20 cellular contexts compared by ENCODE assay signal in genomic region chr19:47221080-47221841, GRCh38. TPM values are rescaled to one million over a fixed set of nuclear protein-coding genes. Genes with fewer than 3 reads are reported as not detected.
DNase-seq lines count a peak whose midpoint lies in the region; ATAC-seq, FAIRE-seq and TF ChIP-seq lines count a peak whose summit lies in the region.
"Had no signal": no experiment of that assay in that cellular context is flagged by ENCODE, and none has a peak within 500 bp of the region (broad histone marks: within the 10 kb centered on the region; RNA-seq: fewer than 3 reads in every experiment).

No MANE protein-coding gene starts in this region.

- intact Hi-C loops in HepG2 (cut with micrococcal nuclease; ENCODE audit: unreplicated experiment): no loop called here
- intact Hi-C loops in right lobe of liver (cut with DNase I): no loop called here
- intact Hi-C loops in dendritic cell treated with granulocyte-macrophage colony-stimulating factor and Interleukin-4, amounts not matched to agents 40 ng/mL and 50 ng/mL, for 4 days (cut with micrococcal nuclease): no loop called here
- intact Hi-C loops in activated T-helper 1 cell treated with anti-CD3 and anti-CD28 coated beads, Interleukin-12 subunit alpha, Interleukin-12 subunit beta, Interleukin-2, Interleukin-4 antibody, amounts not matched to agents 30 ng/mL and 10 ng/mL and 1 ng/mL, durations not matched to agents 14 hours and 24 hours and 36 hours (cut with micrococcal nuclease): no loop called here

- TF ChIP-seq EP300 in HepG2 (IDR thresholded peaks at IDR 0.05; ENCODE audit: low read depth in 2 of 2, low read length in 2 of 2) (no peak), HepG2 (CRISPR knock-in tag; IDR thresholded peaks at IDR 0.05; ENCODE audit: borderline replicate concordance) (no peak)

- H3K27me3 ChIP-seq in HepG2 (ENCODE audit: control insufficient read depth in 1 of 2, insufficient read depth in 2 of 2, low read length in 2 of 2) (no peaks in the 10 kb centered on the region), right lobe of liver (no peaks in the 10 kb centered on the region), H9 (ENCODE audit: insufficient read depth, low read length) (no peaks in the 10 kb centered on the region), osteoblast (ENCODE audit: insufficient read depth, low read length) (no peaks in the 10 kb centered on the region)

- H3K9me3 ChIP-seq in HepG2 (ENCODE audit: low read length): no peaks in the 10 kb centered on the region
- H3K9me3 ChIP-seq in right lobe of liver: no peaks in the 10 kb centered on the region
- no peaks in the 10 kb centered on the region for H3K9me3 ChIP-seq in H9 (ENCODE audit: control insufficient read depth, low read depth, low read length)
- H3K9me3 ChIP-seq in osteoblast (ENCODE audit: low read depth, low read length): no peaks in the 10 kb centered on the region

- ATAC-seq in HepG2 (no peak), right lobe of liver (no peak), HG03521 (IDR thresholded peaks at IDR 0.05; ENCODE audit: unreplicated experiment) (no peak)
- ATAC-seq: HCT116 had no signal

- no peak for TF ChIP-seq RAD21 in HepG2 (CRISPR knock-in tag; IDR thresholded peaks at IDR 0.05)

- H3K4me3 ChIP-seq in HepG2 (replicated peaks in 1 of 3; ENCODE audit: insufficient read depth in 1 of 3, low read depth in 2 of 3, low read length in 3 of 3) (no peak overlapping the region), right lobe of liver (no peak overlapping the region), osteoblast (ENCODE audit: insufficient read depth, low read length) (no peak overlapping the region)

- peaks cover 6 to 15% of the 10 kb centered on the region in 2 experiments for H3K4me1 Mint-ChIP-seq in H9
- H3K4me1 Mint-ChIP-seq in dendritic cell treated with granulocyte-macrophage colony-stimulating factor and Interleukin-4, amounts not matched to agents 40 ng/mL and 50 ng/mL, for 4 days (ENCODE audit: low read depth): peaks cover 10% of the 10 kb centered on the region
- peaks cover 6% of the 10 kb centered on the region for H3K4me1 Mint-ChIP-seq in activated T-helper 1 cell treated with anti-CD3 and anti-CD28 coated beads, Interleukin-12 subunit alpha, Interleukin-12 subunit beta, Interleukin-2, Interleukin-4 antibody, amounts not matched to agents 30 ng/mL and 10 ng/mL and 1 ng/mL, durations not matched to agents 14 hours and 24 hours and 36 hours (ENCODE audit: low read depth)

- TF ChIP-seq CTCF in HepG2 (CRISPR knock-in tag; IDR thresholded peaks at IDR 0.05) (no peak), right lobe of liver (IDR thresholded peaks at IDR 0.05) (no peak), H9 (conservative IDR thresholded peaks at IDR 0.05) (no peak), osteoblast (IDR thresholded peaks at IDR 0.05; ENCODE audit: extremely low read depth, low read depth, low read length) (no peak)

- TF ChIP-seq POLR2A in HepG2 (IDR thresholded peaks at IDR 0.05; ENCODE audit: insufficient read depth in 1 of 2, low read depth in 2 of 2, low read length in 2 of 2) (no peak), right lobe of liver (IDR thresholded peaks at IDR 0.05) (no peak)

- H2BK20ac ChIP-seq in H9 (ENCODE audit: low read depth, low read length, poor library complexity, severe bottlenecking): no peak overlapping the region

- no peak overlapping the region; a peak in 1 of 5 replicates for H3K4me3 Mint-ChIP-seq in H9
- H3K4me3 Mint-ChIP-seq in dendritic cell treated with granulocyte-macrophage colony-stimulating factor and Interleukin-4, amounts not matched to agents 40 ng/mL and 50 ng/mL, for 4 days: no peak overlapping the region
- no peak overlapping the region for H3K4me3 Mint-ChIP-seq in activated T-helper 1 cell treated with anti-CD3 and anti-CD28 coated beads, Interleukin-12 subunit alpha, Interleukin-12 subunit beta, Interleukin-2, Interleukin-4 antibody, amounts not matched to agents 30 ng/mL and 10 ng/mL and 1 ng/mL, durations not matched to agents 14 hours and 24 hours and 36 hours
- H3K4me3 Mint-ChIP-seq: B cell; CD4-positive, alpha-beta memory T cell had no signal

- H3K36me3 Mint-ChIP-seq in H9 (ENCODE audit: insufficient read depth in 1 of 3, low read depth in 3 of 3): peaks cover 0 to 34% (median 16%) of the 10 kb centered on the region in 3 experiments; a peak in 5 of 7 replicates
- peaks cover 40% of the 10 kb centered on the region for H3K36me3 Mint-ChIP-seq in dendritic cell treated with granulocyte-macrophage colony-stimulating factor and Interleukin-4, amounts not matched to agents 40 ng/mL and 50 ng/mL, for 4 days (ENCODE audit: low read depth)
- peaks cover 17% of the 10 kb centered on the region for H3K36me3 Mint-ChIP-seq in activated T-helper 1 cell treated with anti-CD3 and anti-CD28 coated beads, Interleukin-12 subunit alpha, Interleukin-12 subunit beta, Interleukin-2, Interleukin-4 antibody, amounts not matched to agents 30 ng/mL and 10 ng/mL and 1 ng/mL, durations not matched to agents 14 hours and 24 hours and 36 hours (ENCODE audit: low read depth)

- H3K79me1 ChIP-seq in H9 (ENCODE audit: insufficient read depth, low read depth, low read length, poor library complexity, severe bottlenecking): no peaks in the 10 kb centered on the region

- peaks cover 2% of the 10 kb centered on the region for H3K79me2 ChIP-seq in HepG2 (ENCODE audit: insufficient read depth, low read length)
- no peaks in the 10 kb centered on the region for H3K79me2 ChIP-seq in H9 (ENCODE audit: insufficient read depth, low read length)
- peaks cover 13% of the 10 kb centered on the region for H3K79me2 ChIP-seq in osteoblast (ENCODE audit: insufficient read depth, low read length)

- in situ Hi-C loops in HepG2 (cut with HindIII; ENCODE audit: extremely low pct_ligation_motif_present, low pct_unique_long_range_greater_than_20kb): no loop called here

- no TSS peak for BruUV-seq in HepG2 (replicated peaks; lab: Mats Ljungman, UMichigan)

- 0 out of 2 replicates have a peak, but pooled peaks cover 4% of the 10 kb centered on the region for H4K20me1 ChIP-seq in HepG2 (ENCODE audit: insufficient read depth, low read length)
- H4K20me1 ChIP-seq in H9 (ENCODE audit: control insufficient read depth, insufficient read depth, insufficient read length): no peaks in the 10 kb centered on the region
- no peaks in the 10 kb centered on the region for H4K20me1 ChIP-seq in osteoblast (ENCODE audit: insufficient read depth, low read length)

- DNase-seq in HepG2 (ENCODE audit: low spot score): no peak
- no peak for DNase-seq in right lobe of liver
- DNase-seq in H9: no peak
- DNase-seq in osteoblast (ENCODE audit: insufficient read length, low spot score, missing footprints): peak; percentile 77
- DNase-seq in NCI-H187 treated with DMSO at 0.1 percent for 48 hours (lab: John Stamatoyannopoulos, UW): no peak
- DNase-seq in activated T-helper 1 cell treated with anti-CD3 and anti-CD28 coated beads, Interleukin-12 subunit alpha, Interleukin-12 subunit beta, Interleukin-2, Interleukin-4 antibody, amounts not matched to agents 30 ng/mL and 10 ng/mL and 1 ng/mL, durations not matched to agents 14 hours and 24 hours and 36 hours (ENCODE audit: low spot score): no peak
- DNase-seq: CD4-positive, alpha-beta memory T cell; DMS153; DMS79 treated with DMSO at 0.1 percent for 48 hours; EL; GOT3 had no signal

- WGBS in HepG2 (ENCODE audit: low lambda C conversion rate): 97% methylated on average over 6 of the region's 33 CpGs
- WGBS in right lobe of liver (ENCODE audit: insufficient coverage, low coverage, low lambda C conversion rate, missing lambda C conversion rate): no CpG with 5 or more reads among the region's 33 CpGs
- WGBS in H9 (ENCODE audit: extremely low coverage, insufficient read length, low lambda C conversion rate): no CpG with 5 or more reads among the region's 33 CpGs

- H2AFZ ChIP-seq in HepG2 (ENCODE audit: low read length) (no peak overlapping the region), H9 (ENCODE audit: low read length) (no peak overlapping the region), osteoblast (ENCODE audit: low read length) (no peak overlapping the region)

- no peak for FAIRE-seq in HepG2 (lab: Jason Lieb, UNC)
- FAIRE-seq: A204.1, G401.6, GM12891, GM19239 had no signal

- no peak overlapping the region for H3T11ph ChIP-seq in H9 (ENCODE audit: low read length)

- POLR2A ChIA-PET in HepG2 (lab: Yijun Ruan, JAX): no interaction called here

- H3K56ac ChIP-seq in H9 (ENCODE audit: insufficient read length, low read depth, low read length): no peak overlapping the region

- H3K18ac ChIP-seq in H9 (ENCODE audit: insufficient read length, low read depth, low read length): no peak overlapping the region

- H3K23me2 ChIP-seq in H9 (ENCODE audit: insufficient read length, low read depth, low read length, poor library complexity, severe bottlenecking): no peaks in the 10 kb centered on the region

- no peak overlapping the region; the same call in 1 of the 2 replicates for H3K14ac ChIP-seq in H9 (ENCODE audit: insufficient read depth, low read length)

- no peak overlapping the region for H2BK12ac ChIP-seq in H9 (ENCODE audit: insufficient read length, low read depth, low read length)

- H3K27ac Mint-ChIP-seq in H9: 0 out of 7 replicates have a peak overlapping the region, but pooled peaks of 2 of the 3 experiments have one; percentile 15 to 50
- H3K27ac Mint-ChIP-seq in dendritic cell treated with granulocyte-macrophage colony-stimulating factor and Interleukin-4, amounts not matched to agents 40 ng/mL and 50 ng/mL, for 4 days: peak overlapping the region; percentile 34
- no peak overlapping the region for H3K27ac Mint-ChIP-seq in activated T-helper 1 cell treated with anti-CD3 and anti-CD28 coated beads, Interleukin-12 subunit alpha, Interleukin-12 subunit beta, Interleukin-2, Interleukin-4 antibody, amounts not matched to agents 30 ng/mL and 10 ng/mL and 1 ng/mL, durations not matched to agents 14 hours and 24 hours and 36 hours
- H3K27ac Mint-ChIP-seq: B cell had no signal

- no peak overlapping the region for H3K4ac ChIP-seq in H9 (ENCODE audit: low read depth, low read length)

- H2BK5ac ChIP-seq in H9 (ENCODE audit: insufficient read length, low read length): no peak overlapping the region

- no peak overlapping the region for H3K23ac ChIP-seq in H9 (ENCODE audit: insufficient read length, low read depth, low read length)

- H3K27me3 Mint-ChIP-seq in H9 (ENCODE audit: low read depth): no peaks in the 10 kb centered on the region
- peaks cover 3% of the 10 kb centered on the region for H3K27me3 Mint-ChIP-seq in dendritic cell treated with granulocyte-macrophage colony-stimulating factor and Interleukin-4, amounts not matched to agents 40 ng/mL and 50 ng/mL, for 4 days
- H3K27me3 Mint-ChIP-seq in activated T-helper 1 cell treated with anti-CD3 and anti-CD28 coated beads, Interleukin-12 subunit alpha, Interleukin-12 subunit beta, Interleukin-2, Interleukin-4 antibody, amounts not matched to agents 30 ng/mL and 10 ng/mL and 1 ng/mL, durations not matched to agents 14 hours and 24 hours and 36 hours (ENCODE audit: insufficient read depth): no peaks in the 10 kb centered on the region
- H3K27me3 Mint-ChIP-seq: B cell; CD4-positive, alpha-beta memory T cell had no signal

- H2AK5ac ChIP-seq in H9 (ENCODE audit: insufficient read length, low read length): no peak overlapping the region

- H3K4me2 ChIP-seq in HepG2 (ENCODE audit: low read depth, low read length): no peak overlapping the region
- H3K4me2 ChIP-seq in H9 (ENCODE audit: insufficient read depth, insufficient read length, low read length): no peak overlapping the region
- no peak overlapping the region for H3K4me2 ChIP-seq in osteoblast (ENCODE audit: insufficient read depth, low read length)

- H2BK15ac ChIP-seq in H9 (ENCODE audit: low read depth, low read length): no peak overlapping the region

- H4K8ac ChIP-seq in H9 (replicated peaks; ENCODE audit: insufficient read length, low read depth, low read length): no peak overlapping the region

- no peaks in the 10 kb centered on the region; a peak in 1 of 5 replicates for H3K9me3 Mint-ChIP-seq in H9
- no peaks in the 10 kb centered on the region for H3K9me3 Mint-ChIP-seq in dendritic cell treated with granulocyte-macrophage colony-stimulating factor and Interleukin-4, amounts not matched to agents 40 ng/mL and 50 ng/mL, for 4 days
- H3K9me3 Mint-ChIP-seq in activated T-helper 1 cell treated with anti-CD3 and anti-CD28 coated beads, Interleukin-12 subunit alpha, Interleukin-12 subunit beta, Interleukin-2, Interleukin-4 antibody, amounts not matched to agents 30 ng/mL and 10 ng/mL and 1 ng/mL, durations not matched to agents 14 hours and 24 hours and 36 hours: no peaks in the 10 kb centered on the region
- H3K9me3 Mint-ChIP-seq: CD4-positive, alpha-beta memory T cell had no signal

- H3K9ac ChIP-seq in HepG2 (ENCODE audit: insufficient read depth, low read depth, low read length): no peak overlapping the region
- no peak overlapping the region for H3K9ac ChIP-seq in H9 (ENCODE audit: extremely low read depth, insufficient read length, low read length)

- H3K36me3 ChIP-seq in HepG2 (replicated peaks in 1 of 2; ENCODE audit: control insufficient read depth in 1 of 2, insufficient read depth in 2 of 2, low read length in 2 of 2): peaks cover 17 to 32% of the 10 kb centered on the region in 2 experiments; a peak in 4 of 5 replicates
- peaks cover 0 to 6% (median 2%) of the 10 kb centered on the region in 4 donors for H3K36me3 ChIP-seq in right lobe of liver
- H3K36me3 ChIP-seq in osteoblast (ENCODE audit: insufficient read depth, low read length): peaks cover 24% of the 10 kb centered on the region

- no peak overlapping the region for H4K5ac ChIP-seq in H9 (ENCODE audit: insufficient read length, low read depth, low read length)

- H2BK120ac ChIP-seq in H9 (ENCODE audit: low read depth, low read length, poor library complexity, severe bottlenecking): no peak overlapping the region

- H3K27ac ChIP-seq in HepG2 (ENCODE audit: extremely low read length, insufficient read depth, low read length) (no peak overlapping the region), right lobe of liver (no peak overlapping the region), H9 (ENCODE audit: insufficient read length, low read depth, low read length) (no peak overlapping the region), osteoblast (ENCODE audit: low read depth, low read length) (no peak overlapping the region)
- H3K27ac ChIP-seq: C4-2B had no signal

- H4K91ac ChIP-seq in H9 (ENCODE audit: insufficient read length, low read depth, low read length): no peak overlapping the region

- CTCF ChIA-PET in HepG2 (lab: Yijun Ruan, JAX; ENCODE audit: low intra/inter-chr PET ratio, low total read pairs): no interaction called here

- H3K4me1 ChIP-seq in HepG2 (ENCODE audit: insufficient read depth, low read length) (peaks cover 8% of the 10 kb centered on the region), right lobe of liver (peaks cover 0 to 5% (median 2%) of the 10 kb centered on the region in 4 donors), H9 (ENCODE audit: insufficient read depth, low read length) (no peaks in the 10 kb centered on the region), osteoblast (ENCODE audit: insufficient read depth, low read length) (peaks cover 5% of the 10 kb centered on the region)

RNA-seq across cellular contexts. Expression of gene BBC3, which starts 9.7 kb away (rescaled TPM):
- total RNA-seq in HepG2 (2016; rRNA removed; fragmentation: Illumina TruSeq; extraction: Trizol) (5.8 and 8.8 TPM in 2 replicates), right lobe of liver (1 to 10 TPM; 1.8 to 8.0 (median 3.1) TPM), H9 (2021) (23.2 and 24.8 TPM in 2 replicates), osteoblast (26.8 and 28.2 TPM in 2 replicates)
- total RNA-seq in HepG2 (2016; cell fraction: cytosol; rRNA removed; fragmentation: Illumina TruSeq; extraction: Trizol; ENCODE audit: low read depth): 3.1 and 3.4 TPM in 2 replicates
- 5.9 and 8.8 TPM in 2 replicates for total RNA-seq in HepG2 (2016; cell fraction: insoluble cytoplasmic fraction; rRNA removed; fragmentation: Illumina TruSeq; extraction: Trizol)
- 6.6 and 7.4 TPM in 2 replicates for total RNA-seq in HepG2 (2016; cell fraction: membrane; rRNA removed; fragmentation: Illumina TruSeq; extraction: Trizol)
- 4.6 and 5.1 TPM in 2 replicates for total RNA-seq in HepG2 (2016; cell fraction: nucleus; rRNA removed; fragmentation: Illumina TruSeq; extraction: Trizol)
- 6.1 and 11.1 TPM in 2 replicates for polyA plus RNA-seq in HepG2 (2011; rRNA removed)
- 7.0 and 10.6 TPM in 2 replicates for polyA plus RNA-seq in HepG2 (2011; cell fraction: cytosol; rRNA removed)
- 18.7 and 18.8 TPM in 2 replicates for polyA plus RNA-seq in HepG2 (2011; cell fraction: nucleus; rRNA removed)
- 7.0 and 13.6 TPM in 2 replicates for polyA plus RNA-seq in HepG2 (2012)
- 1.8 and 1.9 TPM in 2 replicates for polyA plus RNA-seq in HepG2 (2016; cell fraction: cytosol; fragmentation: Illumina TruSeq; extraction: Trizol; ENCODE audit: low read depth)
- polyA plus RNA-seq in HepG2 (2016; cell fraction: insoluble cytoplasmic fraction; fragmentation: Illumina TruSeq; extraction: Trizol; ENCODE audit: low read depth): 9.2 and 11.0 TPM in 2 replicates
- 5.1 and 5.2 TPM in 2 replicates for polyA plus RNA-seq in HepG2 (2016; cell fraction: membrane; fragmentation: Illumina TruSeq; extraction: Trizol; ENCODE audit: low read depth)
- polyA plus RNA-seq in HepG2 (2016; cell fraction: nucleus; fragmentation: Illumina TruSeq; extraction: Trizol; ENCODE audit: insufficient read depth, low read depth): 13.0 and 13.4 TPM in 2 replicates
- 2.1 and 9.7 TPM in 2 replicates for polyA minus RNA-seq in HepG2 (2011; rRNA and poly(A)+ RNA removed; ENCODE audit: low replicate concordance)
- polyA minus RNA-seq in HepG2 (2011; cell fraction: cytosol; rRNA and poly(A)+ RNA removed): 8.9 and 9.3 TPM in 2 replicates
- polyA minus RNA-seq in HepG2 (2011; cell fraction: nucleus; rRNA and poly(A)+ RNA removed): 5.4 and 6.2 TPM in 2 replicates
- total RNA-seq in activated T-helper 1 cell treated with anti-CD3 and anti-CD28 coated beads, Interleukin-12 subunit alpha, Interleukin-12 subunit beta, Interleukin-2, Interleukin-4 antibody, amounts not matched to agents 30 ng/mL and 10 ng/mL and 1 ng/mL, durations not matched to agents 14 hours and 24 hours and 36 hours: 13.8 and 15.4 TPM in 2 replicates

RNA-seq across cellular contexts. Expression of gene CCDC9, which starts 35.1 kb away (rescaled TPM):
- 5.9 and 6.3 TPM in 2 replicates for total RNA-seq in HepG2 (2016; rRNA removed; fragmentation: Illumina TruSeq; extraction: Trizol)
- total RNA-seq in HepG2 (2016; cell fraction: cytosol; rRNA removed; fragmentation: Illumina TruSeq; extraction: Trizol; ENCODE audit: low read depth): 3.4 and 3.5 TPM in 2 replicates
- total RNA-seq in HepG2 (2016; cell fraction: insoluble cytoplasmic fraction; rRNA removed; fragmentation: Illumina TruSeq; extraction: Trizol): 3.8 and 7.1 TPM in 2 replicates
- 4.5 and 5.0 TPM in 2 replicates for total RNA-seq in HepG2 (2016; cell fraction: membrane; rRNA removed; fragmentation: Illumina TruSeq; extraction: Trizol)
- total RNA-seq in HepG2 (2016; cell fraction: nucleus; rRNA removed; fragmentation: Illumina TruSeq; extraction: Trizol): 4.4 and 5.5 TPM in 2 replicates
- polyA plus RNA-seq in HepG2 (2011; rRNA removed): 2.9 and 3.0 TPM in 2 replicates
- 2.1 and 2.2 TPM in 2 replicates for polyA plus RNA-seq in HepG2 (2011; cell fraction: cytosol; rRNA removed)
- polyA plus RNA-seq in HepG2 (2011; cell fraction: nucleus; rRNA removed): 10.1 and 11.8 TPM in 2 replicates
- 10.0 TPM in 2 replicates for polyA plus RNA-seq in HepG2 (2012)
- 1.6 and 1.8 TPM in 2 replicates for polyA plus RNA-seq in HepG2 (2016; cell fraction: cytosol; fragmentation: Illumina TruSeq; extraction: Trizol; ENCODE audit: low read depth)
- polyA plus RNA-seq in HepG2 (2016; cell fraction: insoluble cytoplasmic fraction; fragmentation: Illumina TruSeq; extraction: Trizol; ENCODE audit: low read depth): 9.0 and 10.3 TPM in 2 replicates
- 3.6 and 3.9 TPM in 2 replicates for polyA plus RNA-seq in HepG2 (2016; cell fraction: membrane; fragmentation: Illumina TruSeq; extraction: Trizol; ENCODE audit: low read depth)
- 22.8 and 25.7 TPM in 2 replicates for polyA plus RNA-seq in HepG2 (2016; cell fraction: nucleus; fragmentation: Illumina TruSeq; extraction: Trizol; ENCODE audit: insufficient read depth, low read depth)
- polyA minus RNA-seq in HepG2 (2011; rRNA and poly(A)+ RNA removed; ENCODE audit: low replicate concordance): 1.8 and 6.2 TPM in 2 replicates
- 0.99 and 1.7 TPM in 2 replicates for polyA minus RNA-seq in HepG2 (2011; cell fraction: cytosol; rRNA and poly(A)+ RNA removed)
- polyA minus RNA-seq in HepG2 (2011; cell fraction: nucleus; rRNA and poly(A)+ RNA removed): 6.3 and 7.5 TPM in 2 replicates
- total RNA-seq in right lobe of liver: 10 to 100 TPM in 2 of 6 experiments, 1 to 10 TPM in 4; 5.8 to 15.1 (median 9.1) TPM
- total RNA-seq in H9 (2021): 34.4 and 36.9 TPM in 2 replicates
- 7.6 and 8.0 TPM in 2 replicates for total RNA-seq in osteoblast
- 36.6 and 39.2 TPM in 2 replicates for total RNA-seq in activated T-helper 1 cell treated with anti-CD3 and anti-CD28 coated beads, Interleukin-12 subunit alpha, Interleukin-12 subunit beta, Interleukin-2, Interleukin-4 antibody, amounts not matched to agents 30 ng/mL and 10 ng/mL and 1 ng/mL, durations not matched to agents 14 hours and 24 hours and 36 hours

RNA-seq across cellular contexts. Expression of gene INAFM1, which starts 53.4 kb away (rescaled TPM):
- total RNA-seq in HepG2 (2016; rRNA removed; fragmentation: Illumina TruSeq; extraction: Trizol) (1.00 and 1.9 TPM in 2 replicates), right lobe of liver (1 to 10 TPM; 2.2 to 5.8 (median 4.4) TPM), H9 (2021) (8.5 and 9.2 TPM in 2 replicates), osteoblast (2.5 and 4.4 TPM in 2 replicates)
- total RNA-seq in HepG2 (2016; cell fraction: cytosol; rRNA removed; fragmentation: Illumina TruSeq; extraction: Trizol; ENCODE audit: low read depth): 0.81 and 1.1 TPM in 2 replicates
- total RNA-seq in HepG2 (2016; cell fraction: insoluble cytoplasmic fraction; rRNA removed; fragmentation: Illumina TruSeq; extraction: Trizol): 1.1 and 1.8 TPM in 2 replicates
- total RNA-seq in HepG2 (2016; cell fraction: membrane; rRNA removed; fragmentation: Illumina TruSeq; extraction: Trizol): 1.0 and 1.2 TPM in 2 replicates
- total RNA-seq in HepG2 (2016; cell fraction: nucleus; rRNA removed; fragmentation: Illumina TruSeq; extraction: Trizol): 0.78 and 1.0 TPM in 2 replicates
- polyA plus RNA-seq in HepG2 (2011; rRNA removed): 0.88 and 1.3 TPM in 2 replicates
- polyA plus RNA-seq in HepG2 (2011; cell fraction: cytosol; rRNA removed): 0.60 and 0.93 TPM in 2 replicates
- polyA plus RNA-seq in HepG2 (2011; cell fraction: nucleus; rRNA removed): 5.3 and 5.5 TPM in 2 replicates
- polyA plus RNA-seq in HepG2 (2012): 2.8 and 3.1 TPM in 2 replicates
- polyA plus RNA-seq in HepG2 (2016; cell fraction: cytosol; fragmentation: Illumina TruSeq; extraction: Trizol; ENCODE audit: low read depth): 2.2 and 2.5 TPM in 2 replicates
- polyA plus RNA-seq in HepG2 (2016; cell fraction: insoluble cytoplasmic fraction; fragmentation: Illumina TruSeq; extraction: Trizol; ENCODE audit: low read depth): 1.8 and 2.4 TPM in 2 replicates
- polyA plus RNA-seq in HepG2 (2016; cell fraction: membrane; fragmentation: Illumina TruSeq; extraction: Trizol; ENCODE audit: low read depth): 1.7 and 2.2 TPM in 2 replicates
- 4.5 and 6.9 TPM in 2 replicates for polyA plus RNA-seq in HepG2 (2016; cell fraction: nucleus; fragmentation: Illumina TruSeq; extraction: Trizol; ENCODE audit: insufficient read depth, low read depth)
- polyA minus RNA-seq in HepG2 (2011; rRNA and poly(A)+ RNA removed; ENCODE audit: low replicate concordance): 0.35 and 1.3 TPM in 2 replicates
- polyA minus RNA-seq in HepG2 (2011; cell fraction: cytosol; rRNA and poly(A)+ RNA removed): 1.2 and 1.5 TPM in 2 replicates
- polyA minus RNA-seq in HepG2 (2011; cell fraction: nucleus; rRNA and poly(A)+ RNA removed): 0.99 and 1.4 TPM in 2 replicates
- total RNA-seq in activated T-helper 1 cell treated with anti-CD3 and anti-CD28 coated beads, Interleukin-12 subunit alpha, Interleukin-12 subunit beta, Interleukin-2, Interleukin-4 antibody, amounts not matched to agents 30 ng/mL and 10 ng/mL and 1 ng/mL, durations not matched to agents 14 hours and 24 hours and 36 hours: 9.3 and 10.2 TPM in 2 replicates
